ENCODE assay signal across 9 cellular contexts in the genomic region with DNA sequence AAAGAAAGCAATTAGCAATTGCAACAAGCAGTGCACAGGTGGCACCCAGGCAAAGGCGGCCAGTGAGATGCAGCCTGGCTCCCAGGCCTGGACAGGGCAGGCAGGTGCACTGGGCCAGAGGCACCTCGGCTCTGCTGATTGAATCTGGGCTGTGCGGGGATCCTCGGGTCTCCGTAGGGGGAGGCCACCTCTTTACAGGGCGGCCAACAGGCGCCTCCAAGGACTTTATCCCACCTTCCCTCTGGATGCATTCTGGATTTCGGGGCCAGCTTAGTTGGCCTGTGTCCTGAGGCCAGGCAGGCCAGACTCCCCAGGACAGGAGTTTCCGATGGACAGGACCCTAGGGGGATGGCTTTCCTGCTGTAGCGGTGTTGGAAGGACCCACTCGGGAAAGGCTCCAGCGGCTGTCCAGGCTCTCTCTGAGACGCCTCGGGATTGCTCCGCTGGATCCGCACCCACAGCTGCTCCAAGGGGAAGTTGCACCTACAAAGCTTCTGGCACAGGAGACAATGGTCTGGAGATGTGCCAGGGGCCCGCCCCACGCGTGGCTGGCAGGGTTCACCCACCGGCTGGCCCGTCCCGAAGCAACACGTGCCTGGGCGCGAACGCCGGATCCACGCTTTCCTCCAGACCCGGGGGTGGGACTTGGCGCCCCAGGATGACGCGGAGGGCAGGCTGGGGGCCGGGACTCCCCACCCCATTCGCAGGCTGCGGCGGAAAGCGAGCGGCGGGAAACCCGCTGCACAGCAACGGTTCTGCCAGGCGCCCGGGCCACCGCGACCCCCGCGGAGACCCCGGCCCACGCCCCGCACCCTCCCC. TPM values are rescaled to one million over a fixed set of nuclear protein-coding genes. Genes with fewer than 3 reads are reported as not detected.
DNase-seq lines count a peak whose midpoint lies in the region; ATAC-seq, FAIRE-seq and TF ChIP-seq lines count a peak whose summit lies in the region.
"Had no signal": no experiment of that assay in that cellular context is flagged by ENCODE, and none has a peak within 500 bp of the region (broad histone marks: within the 10 kb centered on the region; RNA-seq: fewer than 3 reads in every experiment).

No MANE protein-coding gene starts in this region.

- intact Hi-C loops in mucosa of descending colon (cut with DNase I, micrococcal nuclease), result no loop called here

- no peaks in the 10 kb centered on the region for H3K27me3 Mint-ChIP-seq in activated CD8-positive, alpha-beta memory T cell treated with anti-CD3 and anti-CD28 coated beads, Interleukin-2, amount 10 ng/mL, durations not matched to agents 7 days and 5 days

- H3K4me1 Mint-ChIP-seq in activated CD8-positive, alpha-beta memory T cell treated with anti-CD3 and anti-CD28 coated beads, Interleukin-2, amount 10 ng/mL, durations not matched to agents 7 days and 5 days, result peaks cover 11% of the 10 kb centered on the region

- H3K36me3 ChIP-seq in HEK293 (ENCODE audit: control insufficient read depth in 2 of 2, insufficient read depth in 1 of 2, low read length in 2 of 2) (peaks cover 0 to 13% of the 10 kb centered on the region in 2 experiments; a peak in 1 of 3 replicates), mucosa of descending colon (ENCODE audit: low read depth) (no peaks in the 10 kb centered on the region)

- peak overlapping the region; percentile 69 for H3K4me3 Mint-ChIP-seq in activated CD8-positive, alpha-beta memory T cell treated with anti-CD3 and anti-CD28 coated beads, Interleukin-2, amount 10 ng/mL, durations not matched to agents 7 days and 5 days

- no peak for FAIRE-seq in D721Med (lab: Jason Lieb, UNC)
- FAIRE-seq: endometrium had no signal

- ATAC-seq in activated CD8-positive, alpha-beta memory T cell treated with anti-CD3 and anti-CD28 coated beads, Interleukin-2, amount 10 ng/mL, durations not matched to agents 7 days and 5 days, result peak; percentile 85
- ATAC-seq in mucosa of descending colon (peak; percentile 83), GM18909 (IDR thresholded peaks at IDR 0.05; ENCODE audit: poor library complexity, unreplicated experiment) (no peak)

- DNase-seq in D721Med (ENCODE audit: insufficient read length, low spot score) (peak; percentile 97), NCI-H524 (lab: John Stamatoyannopoulos, UW) (peak; percentile 42 to 68), epidermal melanocyte (ENCODE audit: insufficient read length, low spot score) (peak; percentile 91), mucosa of descending colon (peak; percentile 83 to 90 (median 90))
- DNase-seq in activated CD8-positive, alpha-beta memory T cell treated with anti-CD3 and anti-CD28 coated beads, Interleukin-2, amount 10 ng/mL, durations not matched to agents 7 days and 5 days, result peak; percentile 90
- DNase-seq in stimulated activated CD8-positive, alpha-beta memory T cell treated with anti-CD3 and anti-CD28 coated beads, Interleukin-4, amount 100 ng/mL, for 48 hours, result peak; percentile 86

- peaks cover 3% of the 10 kb centered on the region for H3K36me3 Mint-ChIP-seq in activated CD8-positive, alpha-beta memory T cell treated with anti-CD3 and anti-CD28 coated beads, Interleukin-2, amount 10 ng/mL, durations not matched to agents 7 days and 5 days

- H3K27ac ChIP-seq in HEK293 (ENCODE audit: extremely low read depth, low read depth, low read length), result peak overlapping the region; percentile 43; the same call in 1 of the 2 replicates

- POLR2A ChIA-PET in HEK293 (lab: Yijun Ruan, JAX), result interaction anchor here (0.5 to 1.4 kb wide), 2 partner anchors 14 to 15 kb away, joined by 3 read pairs; no protein-coding TSS in a partner anchor

- TF ChIP-seq CTCF in D721Med (IDR thresholded peaks at IDR 0.05; ENCODE audit: insufficient read depth, missing control alignments) (no peak), HEK293 (tag by site-specific recombination; IDR thresholded peaks at IDR 0.05) (no peak), mucosa of descending colon (IDR thresholded peaks at IDR 0.05) (no peak)

- peak overlapping the region; percentile 77 for H3K27ac Mint-ChIP-seq in activated CD8-positive, alpha-beta memory T cell treated with anti-CD3 and anti-CD28 coated beads, Interleukin-2, amount 10 ng/mL, durations not matched to agents 7 days and 5 days

- no peaks in the 10 kb centered on the region for H3K9me3 Mint-ChIP-seq in activated CD8-positive, alpha-beta memory T cell treated with anti-CD3 and anti-CD28 coated beads, Interleukin-2, amount 10 ng/mL, durations not matched to agents 7 days and 5 days (ENCODE audit: low read depth)

- H3K4me1 ChIP-seq in HEK293 (ENCODE audit: control insufficient read depth, insufficient read depth, low read length) (0 out of 2 replicates have a peak, but pooled peaks cover 2% of the 10 kb centered on the region), mucosa of descending colon (ENCODE audit: low read depth) (peaks cover 7% of the 10 kb centered on the region)

- H3K4me3 ChIP-seq in HEK293 (ENCODE audit: low read depth, low read length) (peak overlapping the region; percentile 60), mucosa of descending colon (peak overlapping the region; percentile 28)

- CTCF ChIA-PET in HEK293 (lab: Yijun Ruan, JAX), result interaction anchor here (0.8 kb wide), 1 partner anchor 9 kb away, joined by 3 read pairs; no protein-coding TSS in a partner anchor
- CTCF ChIA-PET in activated CD8-positive, alpha-beta memory T cell treated with anti-CD3 and anti-CD28 coated beads, Interleukin-2, amount 10 ng/mL, durations not matched to agents 7 days and 5 days (lab: Charles Lee), result interaction anchor here (0.6 to 1.5 kb wide), 2 partner anchors 58 to 432 kb away, joined by 4 read pairs; no protein-coding TSS in a partner anchor

- no peaks in the 10 kb centered on the region for H3K9me3 ChIP-seq in HEK293 (ENCODE audit: control insufficient read depth, insufficient read depth, low read depth, low read length)
- no peaks in the 10 kb centered on the region for H3K9me3 ChIP-seq in mucosa of descending colon

TF ChIP-seq in HEK293, 187 proteins besides CTCF, POLR2A, EP300 and RAD21 (continues in another document):
- TF ChIP-seq, protein P1, sequence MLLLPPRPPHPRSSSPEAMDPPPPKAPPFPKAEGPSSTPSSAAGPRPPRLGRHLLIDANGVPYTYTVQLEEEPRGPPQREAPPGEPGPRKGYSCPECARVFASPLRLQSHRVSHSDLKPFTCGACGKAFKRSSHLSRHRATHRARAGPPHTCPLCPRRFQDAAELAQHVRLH (tag by site-specific recombination; IDR thresholded peaks at IDR 0.05), result no peak
- TF ChIP-seq, protein P2, sequence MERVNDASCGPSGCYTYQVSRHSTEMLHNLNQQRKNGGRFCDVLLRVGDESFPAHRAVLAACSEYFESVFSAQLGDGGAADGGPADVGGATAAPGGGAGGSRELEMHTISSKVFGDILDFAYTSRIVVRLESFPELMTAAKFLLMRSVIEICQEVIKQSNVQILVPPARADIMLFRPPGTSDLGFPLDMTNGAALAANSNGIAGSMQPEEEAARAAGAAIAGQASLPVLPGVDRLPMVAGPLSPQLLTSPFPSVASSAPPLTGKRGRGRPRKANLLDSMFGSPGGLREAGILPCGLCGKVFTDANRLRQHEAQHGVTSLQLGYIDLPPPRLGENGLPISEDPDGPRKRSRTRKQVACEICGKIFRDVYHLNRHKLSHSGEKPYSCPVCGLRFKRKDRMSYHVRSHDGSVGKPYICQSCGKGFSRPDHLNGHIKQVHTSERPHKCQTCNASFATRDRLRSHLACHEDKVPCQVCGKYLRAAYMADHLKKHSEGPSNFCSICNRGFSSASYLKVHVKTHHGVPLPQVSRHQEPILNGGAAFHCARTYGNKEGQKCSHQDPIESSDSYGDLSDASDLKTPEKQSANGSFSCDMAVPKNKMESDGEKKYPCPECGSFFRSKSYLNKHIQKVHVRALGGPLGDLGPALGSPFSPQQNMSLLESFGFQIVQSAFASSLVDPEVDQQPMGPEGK (tag by site-specific recombination; IDR thresholded peaks at IDR 0.05), result peak; percentile 97
- no peak for TF ChIP-seq ZNF549 (tag by site-specific recombination; IDR thresholded peaks at IDR 0.05)
- TF ChIP-seq ZBTB21 (tag by site-specific recombination; IDR thresholded peaks at IDR 0.05), result peak; percentile 25; the same call in 1 of the 2 replicates
- TF ChIP-seq, protein P3, sequence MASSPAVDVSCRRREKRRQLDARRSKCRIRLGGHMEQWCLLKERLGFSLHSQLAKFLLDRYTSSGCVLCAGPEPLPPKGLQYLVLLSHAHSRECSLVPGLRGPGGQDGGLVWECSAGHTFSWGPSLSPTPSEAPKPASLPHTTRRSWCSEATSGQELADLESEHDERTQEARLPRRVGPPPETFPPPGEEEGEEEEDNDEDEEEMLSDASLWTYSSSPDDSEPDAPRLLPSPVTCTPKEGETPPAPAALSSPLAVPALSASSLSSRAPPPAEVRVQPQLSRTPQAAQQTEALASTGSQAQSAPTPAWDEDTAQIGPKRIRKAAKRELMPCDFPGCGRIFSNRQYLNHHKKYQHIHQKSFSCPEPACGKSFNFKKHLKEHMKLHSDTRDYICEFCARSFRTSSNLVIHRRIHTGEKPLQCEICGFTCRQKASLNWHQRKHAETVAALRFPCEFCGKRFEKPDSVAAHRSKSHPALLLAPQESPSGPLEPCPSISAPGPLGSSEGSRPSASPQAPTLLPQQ (tag by site-specific recombination; IDR thresholded peaks at IDR 0.05), result peak; percentile 47
- TF ChIP-seq ZNF555 (tag by site-specific recombination; conservative IDR thresholded peaks at IDR 0.05), result no peak
- TF ChIP-seq ZNF510 (tag by site-specific recombination; IDR thresholded peaks at IDR 0.05; ENCODE audit: insufficient replicate concordance), result no peak
- no peak for TF ChIP-seq ZNF558 (tag by site-specific recombination; IDR thresholded peaks at IDR 0.05)

RNA-seq across cellular contexts. Expression of a gene that starts 0.8 kb away (rescaled TPM):
- total RNA-seq in activated CD8-positive, alpha-beta memory T cell treated with anti-CD3 and anti-CD28 coated beads, Interleukin-2, amount 10 ng/mL, durations not matched to agents 7 days and 5 days, result 10 to 100 TPM; 53.2 to 60.2 TPM
- 10 to 100 TPM; 12.6 to 22.8 (median 12.7) TPM for total RNA-seq in mucosa of descending colon
